Comparison of ENCODE assay signal across 10 cellular contexts in the genomic region with DNA sequence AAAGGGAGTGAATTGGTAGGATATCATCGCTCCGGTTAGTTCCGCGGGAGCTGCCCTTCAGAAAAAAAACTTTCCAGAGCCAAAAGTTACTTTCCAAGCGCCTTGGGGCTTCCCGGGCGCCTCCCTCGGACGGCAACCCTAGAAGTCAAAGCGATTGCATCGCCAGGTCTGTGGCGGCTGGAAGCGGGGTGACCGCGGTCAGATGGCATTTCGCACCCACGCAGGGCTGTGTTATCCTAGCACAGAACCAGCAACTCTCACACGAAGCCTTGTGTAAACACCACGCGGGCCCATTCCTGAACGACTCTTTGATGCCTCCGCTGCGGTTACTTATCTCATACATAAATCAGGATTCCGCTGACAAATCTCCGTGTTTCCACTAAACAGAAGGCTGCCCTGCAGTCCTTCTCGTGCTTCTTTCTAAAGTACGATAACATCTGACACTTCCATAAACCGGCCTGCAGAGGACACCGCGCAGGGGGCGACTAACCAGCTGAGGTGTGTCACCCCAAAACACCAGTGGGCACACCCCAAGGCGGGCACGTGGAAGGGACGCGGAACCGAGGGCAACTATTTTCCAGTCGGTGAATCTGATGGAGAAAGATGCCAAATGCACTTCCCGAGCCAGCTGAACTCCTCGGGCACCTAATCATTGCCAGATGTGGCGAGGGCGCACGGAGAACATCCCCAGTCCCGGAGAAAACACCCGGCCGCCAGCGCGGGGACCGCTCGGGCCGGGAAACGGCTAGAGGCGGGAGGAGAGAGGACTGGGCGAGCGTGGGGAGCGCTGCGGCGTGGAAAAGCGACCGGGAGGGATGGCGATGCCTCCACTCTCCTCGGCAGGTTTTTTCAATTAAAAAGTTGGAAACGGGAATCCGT. TPM values are rescaled to one million over a fixed set of nuclear protein-coding genes. Genes with fewer than 3 reads are reported as not detected.
DNase-seq lines count a peak whose midpoint lies in the region; ATAC-seq, FAIRE-seq and TF ChIP-seq lines count a peak whose summit lies in the region.
"Had no signal": no experiment of that assay in that cellular context is flagged by ENCODE, and none has a peak within 500 bp of the region (broad histone marks: within the 10 kb centered on the region; RNA-seq: fewer than 3 reads in every experiment).

No MANE protein-coding gene starts in this region.

- peaks cover 10% of the 10 kb centered on the region for H3K4me1 ChIP-seq in iPS-18a (ENCODE audit: control insufficient read depth, low read depth, low read length)

- FAIRE-seq in frontal cortex (lab: Jason Lieb, UNC), result no peak

- no peak overlapping the region for H3K27ac Mint-ChIP-seq in WTC11
- H3K27ac Mint-ChIP-seq in stimulated activated naive CD8-positive, alpha-beta T cell treated with anti-CD3 and anti-CD28 coated beads, Interleukin-15, amount 100 ng/mL, for 72 hours, result no peak overlapping the region
- H3K27ac Mint-ChIP-seq: IgD-negative memory B cell had no signal

- H3K4me1 Mint-ChIP-seq in WTC11, result peaks cover 21% of the 10 kb centered on the region
- H3K4me1 Mint-ChIP-seq in stimulated activated naive CD8-positive, alpha-beta T cell treated with anti-CD3 and anti-CD28 coated beads, Interleukin-15, amount 100 ng/mL, for 72 hours, result peaks cover 18% of the 10 kb centered on the region
- H3K4me1 Mint-ChIP-seq: central memory CD8-positive, alpha-beta T cell had no signal

- no peaks in the 10 kb centered on the region for H3K9me3 ChIP-seq in iPS-18a (ENCODE audit: control insufficient read depth, low read depth, low read length)

- H3K9me3 Mint-ChIP-seq in WTC11, result no peaks in the 10 kb centered on the region
- H3K9me3 Mint-ChIP-seq in stimulated activated naive CD8-positive, alpha-beta T cell treated with anti-CD3 and anti-CD28 coated beads, Interleukin-15, amount 100 ng/mL, for 72 hours, result no peaks in the 10 kb centered on the region
- H3K9me3 Mint-ChIP-seq: central memory CD8-positive, alpha-beta T cell; IgD-negative memory B cell had no signal

- TF ChIP-seq CTCF in WTC11 (IDR thresholded peaks at IDR 0.05), result no peak

- no peaks in the 10 kb centered on the region for H3K36me3 ChIP-seq in iPS-18a (ENCODE audit: control insufficient read depth, low read depth, low read length)

- H3K27ac ChIP-seq in iPS-18a (ENCODE audit: low read length), result no peak overlapping the region

- H3K4me3 Mint-ChIP-seq in WTC11, result peak overlapping the region; percentile 82
- peak overlapping the region; percentile 32 to 60 for H3K4me3 Mint-ChIP-seq in stimulated activated naive CD8-positive, alpha-beta T cell treated with anti-CD3 and anti-CD28 coated beads, Interleukin-15, amount 100 ng/mL, for 72 hours
- H3K4me3 Mint-ChIP-seq: central memory CD8-positive, alpha-beta T cell; IgD-negative memory B cell had no signal

- H3K27me3 ChIP-seq in iPS-18a (ENCODE audit: control insufficient read depth, insufficient read depth, low read length), result peaks cover 59% of the 10 kb centered on the region

- no peaks in the 10 kb centered on the region for H3K36me3 Mint-ChIP-seq in WTC11
- H3K36me3 Mint-ChIP-seq: IgD-negative memory B cell had no signal

- ATAC-seq in WTC11 (peak; percentile 11; the same call in 1 of the 2 replicates), esophagus mucosa (no peak), HG03432 (IDR thresholded peaks at IDR 0.05; ENCODE audit: unreplicated experiment) (no peak)
- no peak for ATAC-seq in stimulated activated naive CD8-positive, alpha-beta T cell treated with anti-CD3 and anti-CD28 coated beads, Interleukin-15, amount 100 ng/mL, for 72 hours

- POLR2A ChIA-PET in WTC11 (lab: Charles Lee), result no interaction called here

- H3K4me3 ChIP-seq in iPS-18a (ENCODE audit: low read length), result peak overlapping the region; percentile 67

- H3K27me3 Mint-ChIP-seq in WTC11 (ENCODE audit: low read depth), result peaks cover 72% of the 10 kb centered on the region
- peaks cover 58% of the 10 kb centered on the region for H3K27me3 Mint-ChIP-seq in stimulated activated naive CD8-positive, alpha-beta T cell treated with anti-CD3 and anti-CD28 coated beads, Interleukin-15, amount 100 ng/mL, for 72 hours

- no peak overlapping the region for H3K9ac ChIP-seq in iPS-18a (ENCODE audit: low read length)

- CTCF ChIA-PET in WTC11 (lab: Charles Lee), result interaction anchor here (0.6 to 2.0 kb wide), 3 partner anchors 97 to 340 kb away, joined by 3 to 4 read pairs (median 3); no protein-coding TSS in a partner anchor

- DNase-seq in HCEC 1CT (peak; percentile 39), WTC11 (ENCODE audit: low spot score) (no peak), SIG-M5 treated with dmso at 0.1 percent for 504 hours (lab: John Stamatoyannopoulos, UW; ENCODE audit: unreplicated experiment) (no peak), frontal cortex (ENCODE audit: low spot score in 2 of 2) (no peak)
- DNase-seq in stimulated activated naive CD8-positive, alpha-beta T cell treated with anti-CD3 and anti-CD28 coated beads, Interleukin-15, amount 100 ng/mL, for 72 hours, result no peak

TF ChIP-seq in WTC11, 78 proteins besides CTCF, POLR2A, EP300 and RAD21:
- no peak for TF ChIP-seq NR2C2 (CRISPR knock-in tag; IDR thresholded peaks at IDR 0.05)

RNA-seq across cellular contexts. Expression of a gene that starts 0.9 kb away (rescaled TPM):
- total RNA-seq in WTC11 (2021), result 0.39 to 0.55 TPM (median 0.48 TPM) in 3 replicates
- total RNA-seq in esophagus mucosa, result 0.68 TPM
- total RNA-seq in frontal cortex, result 16.7 TPM

Comparison
In these comparisons a context has a peak if more than half of its experiments do, and no peak if none do; other contexts are left out.
1. RNA of a gene that starts 0.9 kb away (total RNA-seq): 16.7 TPM in frontal cortex (single experiment); 0.68 TPM in esophagus mucosa (single experiment) and 0.39 to 0.55 TPM in WTC11; every median in the first group is over 10 times any median in the second.